ENCODE assay signal across 20 cellular contexts in genomic region chr2:179939282-179939681, GRCh38.
DNase-seq lines count a peak whose midpoint lies in the region; ATAC-seq, FAIRE-seq and TF ChIP-seq lines count a peak whose summit lies in the region.
"Had no signal": no experiment of that assay in that cellular context is flagged by ENCODE, and none has a peak within 500 bp of the region (broad histone marks: within the 10 kb centered on the region; RNA-seq: fewer than 3 reads in every experiment).

No MANE protein-coding gene starts in this region.

- H3K27me3 ChIP-seq in PC-3 (ENCODE audit: low read length), result no peaks in the 10 kb centered on the region
- H3K27me3 ChIP-seq in HepG2 (ENCODE audit: control insufficient read depth in 1 of 2, insufficient read depth in 2 of 2, low read length in 2 of 2), result no peaks in the 10 kb centered on the region
- H3K27me3 ChIP-seq in pancreas, result no peaks in the 10 kb centered on the region

- H3K4me3 ChIP-seq in PC-3 (ENCODE audit: low read length) (no peak overlapping the region), HepG2 (replicated peaks in 1 of 3; ENCODE audit: insufficient read depth in 1 of 3, low read depth in 2 of 3, low read length in 3 of 3) (no peak overlapping the region), pancreas (no peak overlapping the region)
- H3K4me3 ChIP-seq: A549 had no signal

- ATAC-seq in PC-3 (0 out of 2 replicates have a peak, but pooled peaks have one; percentile 18), HepG2 (peak; percentile 40; the same call in 1 of the 3 replicates), GM18498 (IDR thresholded peaks at IDR 0.05; ENCODE audit: unreplicated experiment) (no peak), pancreas (no peak)
- ATAC-seq: Right ventricle myocardium inferior had no signal

- intact Hi-C loops in PC-3 (cut with micrococcal nuclease), result no loop called here
- intact Hi-C loops in HepG2 (cut with micrococcal nuclease; ENCODE audit: unreplicated experiment), result no loop called here
- intact Hi-C loops in pancreas (cut with DNase I), result no loop called here

- in situ Hi-C loops in HepG2 (cut with HindIII; ENCODE audit: extremely low pct_ligation_motif_present, low pct_unique_long_range_greater_than_20kb), result loop anchor here (10.0 kb wide), 1 partner anchor 94 kb away; no protein-coding TSS in a partner anchor

- FAIRE-seq in HepG2 (lab: Jason Lieb, UNC), result no peak
- no peak for FAIRE-seq in pancreas (lab: Jason Lieb, UNC)
- FAIRE-seq: A549, H1, RCC 7860 had no signal

- peaks cover 4% of the 10 kb centered on the region for H3K36me3 ChIP-seq in PC-3 (ENCODE audit: low read depth, low read length)
- no peaks in the 10 kb centered on the region; a peak in 1 of 5 replicates for H3K36me3 ChIP-seq in HepG2 (replicated peaks in 1 of 2; ENCODE audit: control insufficient read depth in 1 of 2, insufficient read depth in 2 of 2, low read length in 2 of 2)
- no peaks in the 10 kb centered on the region for H3K36me3 ChIP-seq in pancreas

- H3K9ac ChIP-seq in PC-3 (ENCODE audit: low read length) (no peak overlapping the region), HepG2 (ENCODE audit: insufficient read depth, low read depth, low read length) (no peak overlapping the region)
- H3K9ac ChIP-seq: KMS-11 had no signal

- no peak for TF ChIP-seq EP300 in HepG2 (IDR thresholded peaks at IDR 0.05; ENCODE audit: low read depth in 2 of 2, low read length in 2 of 2)
- TF ChIP-seq EP300 in HepG2 (CRISPR knock-in tag; IDR thresholded peaks at IDR 0.05; ENCODE audit: borderline replicate concordance), result no peak

- 57% methylated on average over 5 of the region's 5 CpGs for WGBS in HepG2 (ENCODE audit: low lambda C conversion rate)
- 67 to 68% methylated on average over 5 of the region's 5 CpGs for WGBS in pancreas, 2 donors

- peak; percentile 21 for DNase-seq in NCI-H2029 treated with DMSO at 0.1 percent for 48 hours (lab: John Stamatoyannopoulos, UW)
- DNase-seq in PC-3, result no peak
- DNase-seq in HepG2 (ENCODE audit: low spot score), result no peak
- no peak for DNase-seq in hypothalamus (lab: John Stamatoyannopoulos, UW)
- no peak for DNase-seq in pancreas
- DNase-seq: Calu3; CD4-positive, alpha-beta memory T cell; DMS79; NCI-H1436; NCI-H1930; NCI-H2171 treated with DMSO at 0.1 percent for 48 hours; NCI-H524; SW 1271 had no signal

- TF ChIP-seq RAD21 in HepG2 (CRISPR knock-in tag; IDR thresholded peaks at IDR 0.05), result no peak

- POLR2A ChIA-PET in PC-3 (lab: Charles Lee; ENCODE audit: unreplicated experiment) (no interaction called here), HepG2 (lab: Yijun Ruan, JAX) (no interaction called here)

- BruUV-seq in PC-3 (replicated peaks; lab: Mats Ljungman, UMichigan), result no TSS peak
- no TSS peak for BruUV-seq in HepG2 (replicated peaks; lab: Mats Ljungman, UMichigan)

- TF ChIP-seq POLR2A in HepG2 (IDR thresholded peaks at IDR 0.05; ENCODE audit: insufficient read depth in 1 of 2, low read depth in 2 of 2, low read length in 2 of 2), result no peak

- no peaks in the 10 kb centered on the region for H4K20me1 ChIP-seq in PC-3 (ENCODE audit: low read length)
- H4K20me1 ChIP-seq in HepG2 (ENCODE audit: insufficient read depth, low read length), result no peaks in the 10 kb centered on the region

- H3K27ac ChIP-seq in C4-2B (peak overlapping the region; percentile 70), PC-3 (ENCODE audit: low read length) (no peak overlapping the region), HepG2 (ENCODE audit: extremely low read length, insufficient read depth, low read length) (no peak overlapping the region), pancreas (no peak overlapping the region)
- H3K27ac ChIP-seq: A549, KMS-11 had no signal

- H3K4me1 ChIP-seq in PC-3 (ENCODE audit: insufficient read depth, low read length) (no peaks in the 10 kb centered on the region), HepG2 (ENCODE audit: insufficient read depth, low read length) (peaks cover 4% of the 10 kb centered on the region), pancreas (no peaks in the 10 kb centered on the region)
- H3K4me1 ChIP-seq: A549 had no signal

- H2AFZ ChIP-seq in PC-3 (ENCODE audit: low read length), result no peak overlapping the region
- H2AFZ ChIP-seq in HepG2 (ENCODE audit: low read length), result no peak overlapping the region

- H3K9me2 ChIP-seq in PC-3 (replicated peaks; ENCODE audit: low read length), result no peaks in the 10 kb centered on the region

- H3K9me3 ChIP-seq in PC-3 (ENCODE audit: low read length) (no peaks in the 10 kb centered on the region), HepG2 (ENCODE audit: low read length) (no peaks in the 10 kb centered on the region), pancreas (no peaks in the 10 kb centered on the region)
- H3K9me3 ChIP-seq: A549 had no signal

- TF ChIP-seq CTCF in C4-2B (conservative IDR thresholded peaks at IDR 0.05) (no peak), PC-3 (conservative IDR thresholded peaks at IDR 0.05; ENCODE audit: low read depth, low read length) (no peak), HepG2 (CRISPR knock-in tag; IDR thresholded peaks at IDR 0.05) (no peak), pancreas (IDR thresholded peaks at IDR 0.05) (no peak)

- H3F3A ChIP-seq in PC-3 (ENCODE audit: low read length, unreplicated experiment), result no peaks in the 10 kb centered on the region

- CTCF ChIA-PET in PC-3 (lab: Charles Lee), result no interaction called here
- CTCF ChIA-PET in HepG2 (lab: Yijun Ruan, JAX; ENCODE audit: low intra/inter-chr PET ratio, low total read pairs), result no interaction called here

- H3K79me2 ChIP-seq in PC-3 (ENCODE audit: low read length) (no peaks in the 10 kb centered on the region), HepG2 (ENCODE audit: insufficient read depth, low read length) (no peaks in the 10 kb centered on the region)

- no peak overlapping the region for H3K4me2 ChIP-seq in PC-3 (ENCODE audit: low read length)
- no peak overlapping the region for H3K4me2 ChIP-seq in HepG2 (ENCODE audit: low read depth, low read length)
- H3K4me2 ChIP-seq: A549, KMS-11 had no signal

TF ChIP-seq in HepG2, 621 proteins besides CTCF, POLR2A, EP300 and RAD21 (continues in another document):
- TF ChIP-seq SP140L (CRISPR knock-in tag; IDR thresholded peaks at IDR 0.05; ENCODE audit: borderline replicate concordance) (no peak), PHF21A (CRISPR knock-in tag; IDR thresholded peaks at IDR 0.05) (no peak), GATA4 (IDR thresholded peaks at IDR 0.05; ENCODE audit: borderline replicate concordance, low read depth) (no peak), GMEB1 (CRISPR knock-in tag; IDR thresholded peaks at IDR 0.05; ENCODE audit: borderline replicate concordance) (no peak), BCL3 (CRISPR knock-in tag; IDR thresholded peaks at IDR 0.05) (no peak), BORCS8-MEF2B (CRISPR knock-in tag; IDR thresholded peaks at IDR 0.05) (no peak), MTF2 (CRISPR knock-in tag; IDR thresholded peaks at IDR 0.05; ENCODE audit: borderline replicate concordance) (no peak), NPAS2 (CRISPR knock-in tag; IDR thresholded peaks at IDR 0.05; ENCODE audit: borderline replicate concordance) (no peak), KLF12 (CRISPR knock-in tag; IDR thresholded peaks at IDR 0.05; ENCODE audit: borderline replicate concordance) (no peak), MYC (CRISPR knock-in tag; IDR thresholded peaks at IDR 0.05; ENCODE audit: borderline replicate concordance) (no peak), ZNF484 (CRISPR knock-in tag; IDR thresholded peaks at IDR 0.05; ENCODE audit: borderline replicate concordance, low read depth) (no peak), PTBP1 (IDR thresholded peaks at IDR 0.05; ENCODE audit: low read depth, low read length, poor library complexity, severe bottlenecking) (no peak)
- TF ChIP-seq, protein P1, sequence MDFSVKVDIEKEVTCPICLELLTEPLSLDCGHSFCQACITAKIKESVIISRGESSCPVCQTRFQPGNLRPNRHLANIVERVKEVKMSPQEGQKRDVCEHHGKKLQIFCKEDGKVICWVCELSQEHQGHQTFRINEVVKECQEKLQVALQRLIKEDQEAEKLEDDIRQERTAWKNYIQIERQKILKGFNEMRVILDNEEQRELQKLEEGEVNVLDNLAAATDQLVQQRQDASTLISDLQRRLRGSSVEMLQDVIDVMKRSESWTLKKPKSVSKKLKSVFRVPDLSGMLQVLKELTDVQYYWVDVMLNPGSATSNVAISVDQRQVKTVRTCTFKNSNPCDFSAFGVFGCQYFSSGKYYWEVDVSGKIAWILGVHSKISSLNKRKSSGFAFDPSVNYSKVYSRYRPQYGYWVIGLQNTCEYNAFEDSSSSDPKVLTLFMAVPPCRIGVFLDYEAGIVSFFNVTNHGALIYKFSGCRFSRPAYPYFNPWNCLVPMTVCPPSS (IDR thresholded peaks at IDR 0.05), result no peak
- TF ChIP-seq, protein P2, sequence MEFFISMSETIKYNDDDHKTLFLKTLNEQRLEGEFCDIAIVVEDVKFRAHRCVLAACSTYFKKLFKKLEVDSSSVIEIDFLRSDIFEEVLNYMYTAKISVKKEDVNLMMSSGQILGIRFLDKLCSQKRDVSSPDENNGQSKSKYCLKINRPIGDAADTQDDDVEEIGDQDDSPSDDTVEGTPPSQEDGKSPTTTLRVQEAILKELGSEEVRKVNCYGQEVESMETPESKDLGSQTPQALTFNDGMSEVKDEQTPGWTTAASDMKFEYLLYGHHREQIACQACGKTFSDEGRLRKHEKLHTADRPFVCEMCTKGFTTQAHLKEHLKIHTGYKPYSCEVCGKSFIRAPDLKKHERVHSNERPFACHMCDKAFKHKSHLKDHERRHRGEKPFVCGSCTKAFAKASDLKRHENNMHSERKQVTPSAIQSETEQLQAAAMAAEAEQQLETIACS (CRISPR knock-in tag; IDR thresholded peaks at IDR 0.05), result no peak

Comparison
In these comparisons a context has a peak if more than half of its experiments do, and no peak if none do; other contexts are left out.
1. ATAC-seq: peak in PC-3 (single experiment) and HepG2 (single experiment); none in GM18498 (single experiment) and pancreas (0 of 4).